In genomic region chr14:100438271-100438670, GRCh38 we compare ENCODE assay signal across 30 cellular contexts.
DNase-seq lines count a peak whose midpoint lies in the region; ATAC-seq and TF ChIP-seq lines count a peak whose summit lies in the region.
"Had no signal": no experiment of that assay in that cellular context is flagged by ENCODE, and none has a peak within 500 bp of the region (broad histone marks: within the 10 kb centered on the region; RNA-seq: fewer than 3 reads in every experiment).

No MANE protein-coding gene starts in this region.

- BruUV-seq in Panc1 (replicated peaks; lab: Mats Ljungman, UMichigan) (no TSS peak), MCF 10A (replicated peaks; lab: Mats Ljungman, UMichigan) (no TSS peak)

- in situ Hi-C loops in Panc1 (cut with HindIII; ENCODE audit: low pct_unique_long_range_greater_than_20kb, low sequenced_read_pairs) = no loop called here

- no peak overlapping the region for H3K4me3 ChIP-seq in Panc1 (ENCODE audit: low read depth in 2 of 2, low read length in 2 of 2)
- H3K4me3 ChIP-seq: left lung, right atrium auricular region, testis had no signal

- peak overlapping the region; percentile 94 for H3K27ac ChIP-seq in Panc1 (ENCODE audit: low read length)
- H3K27ac ChIP-seq in substantia nigra (ENCODE audit: low read depth, low read length, poor library complexity, severe bottlenecking) = no peak overlapping the region
- H3K27ac ChIP-seq: left lung, parathyroid adenoma, right atrium auricular region, testis had no signal

- peak overlapping the region; percentile 87 for H3K27ac Mint-ChIP-seq in MCF 10A (ENCODE audit: low read depth, unreplicated experiment)
- H3K27ac Mint-ChIP-seq: activated CD8-positive, alpha-beta T cell treated with anti-CD3 and anti-CD28 coated beads, Interleukin-2, amount 10 ng/mL, durations not matched to agents 7 days and 5 days; activated naive CD8-positive, alpha-beta T cell; effector memory CD8-positive, alpha-beta T cell; IgD-negative memory B cell had no signal

- H3K36me3 ChIP-seq in Panc1 (ENCODE audit: control insufficient read depth, insufficient read depth, low read length) = no peaks in the 10 kb centered on the region
- H3K36me3 ChIP-seq: left lung, right atrium auricular region had no signal

- POLR2A ChIA-PET in Panc1 (lab: Charles Lee) (interaction anchor here (0.6 kb wide), 1 partner anchor 1811 kb away, joined by 6 read pairs; no protein-coding TSS in a partner anchor), MCF 10A (lab: Yijun Ruan, JAX) (interaction anchor here (0.8 to 3.6 kb wide), 9 partner anchors 8 to 169 kb away, joined by 3 to 33 read pairs (median 5); no protein-coding TSS in a partner anchor)

- no peaks in the 10 kb centered on the region for H3K27me3 Mint-ChIP-seq in MCF 10A (ENCODE audit: insufficient read depth, unreplicated experiment)
- H3K27me3 Mint-ChIP-seq: activated naive CD8-positive, alpha-beta T cell; CD4-positive, CD25-positive, alpha-beta regulatory T cell; effector memory CD8-positive, alpha-beta T cell; IgD-negative memory B cell had no signal

- TF ChIP-seq CTCF in Panc1 (IDR thresholded peaks at IDR 0.05) = no peak
- no peak for TF ChIP-seq CTCF in MCF 10A (IDR thresholded peaks at IDR 0.05; ENCODE audit: unreplicated experiment)

- ATAC-seq in Panc1 = no peak
- ATAC-seq in GM18517 (IDR thresholded peaks at IDR 0.05; ENCODE audit: unreplicated experiment) = no peak
- ATAC-seq: activated CD8-positive, alpha-beta T cell treated with anti-CD3 and anti-CD28 coated beads, Interleukin-2, amount 10 ng/mL, durations not matched to agents 7 days and 5 days; effector memory CD8-positive, alpha-beta T cell; left lung; Right ventricle myocardium inferior had no signal

- H3K4me3 Mint-ChIP-seq in MCF 10A (ENCODE audit: unreplicated experiment) = no peak overlapping the region
- H3K4me3 Mint-ChIP-seq: activated CD8-positive, alpha-beta T cell treated with anti-CD3 and anti-CD28 coated beads, Interleukin-2, amount 10 ng/mL, durations not matched to agents 7 days and 5 days; activated naive CD8-positive, alpha-beta T cell; CD4-positive, CD25-positive, alpha-beta regulatory T cell; effector memory CD8-positive, alpha-beta T cell; IgD-negative memory B cell; neural crest cell had no signal

- H3K4me1 Mint-ChIP-seq in MCF 10A (ENCODE audit: insufficient read depth, unreplicated experiment) = peaks cover 18% of the 10 kb centered on the region

- peaks cover 6% of the 10 kb centered on the region for H3K36me3 Mint-ChIP-seq in MCF 10A (ENCODE audit: insufficient read depth, unreplicated experiment)
- H3K36me3 Mint-ChIP-seq: activated naive CD8-positive, alpha-beta T cell; CD4-positive, CD25-positive, alpha-beta regulatory T cell had no signal

- H3K9me3 ChIP-seq in Panc1 (ENCODE audit: control insufficient read depth, insufficient read depth, low read depth, low read length) = no peaks in the 10 kb centered on the region
- H3K9me3 ChIP-seq: left lung, right atrium auricular region, testis had no signal

- H3K9me3 Mint-ChIP-seq in MCF 10A (ENCODE audit: unreplicated experiment) = no peaks in the 10 kb centered on the region
- H3K9me3 Mint-ChIP-seq: CD4-positive, CD25-positive, alpha-beta regulatory T cell; effector memory CD8-positive, alpha-beta T cell; IgD-negative memory B cell; neural crest cell had no signal

- peak; percentile 38 for DNase-seq in DMS 273 (lab: John Stamatoyannopoulos, UW; ENCODE audit: unreplicated experiment)
- no peak for DNase-seq in DMS 273 treated with DMSO at 0.1 percent for 48 hours (lab: John Stamatoyannopoulos, UW)
- no peak for DNase-seq in Panc1 (ENCODE audit: low read depth, low spot score)
- no peak for DNase-seq in MCF 10A (ENCODE audit: unreplicated experiment)
- peak; percentile 38 for DNase-seq in renal cortical epithelial cell (ENCODE audit: low read depth)
- no peak for DNase-seq in cardiac septum (ENCODE audit: low spot score)
- DNase-seq in substantia nigra (lab: John Stamatoyannopoulos, UW) = no peak
- DNase-seq: 8988T; activated CD4-positive, alpha-beta T cell treated with anti-CD3 and anti-CD28 coated beads for 4 hours; activated CD8-positive, alpha-beta T cell treated with anti-CD3 and anti-CD28 coated beads, Interleukin-2, amount 10 ng/mL, durations not matched to agents 7 days and 5 days; CD4-positive, CD25-positive, alpha-beta regulatory T cell; cortex of kidney; effector memory CD8-positive, alpha-beta T cell; left lung; mesendoderm; NCI-H1048; NCI-H187 treated with DMSO at 0.1 percent for 48 hours; NCI-H2171; NCI-H510A treated with DMSO at 0.1 percent for 48 hours; OCI-M1; small intestine; stimulated activated naive CD8-positive, alpha-beta T cell treated with anti-CD3 and anti-CD28 coated beads, Interleukin-15, Interleukin-2, amounts not matched to agents 100 U/mL and 50 U/mL, for 24 hours; testis had no signal

- CTCF ChIA-PET in Panc1 (lab: Charles Lee) = interaction anchor here (0.7 to 2.0 kb wide), 6 partner anchors 21 to 1341 kb away, joined by 3 to 7 read pairs (median 4); no protein-coding TSS in a partner anchor
- CTCF ChIA-PET in MCF 10A (lab: Yijun Ruan, JAX) = interaction anchor here (0.8 to 8.9 kb wide), 9 partner anchors 20 to 1189 kb away, joined by 3 to 81 read pairs (median 6); no protein-coding TSS in a partner anchor

- intact Hi-C loops in Panc1 (cut with micrococcal nuclease; ENCODE audit: unreplicated experiment) = no loop called here
- intact Hi-C loops in MCF 10A (cut with micrococcal nuclease) = no loop called here
- intact Hi-C loops in cardiac septum (cut with DNase I) = no loop called here

- no peaks in the 10 kb centered on the region for H3K27me3 ChIP-seq in Panc1 (ENCODE audit: control insufficient read depth, insufficient read depth, low read length)
- H3K27me3 ChIP-seq: left lung, right atrium auricular region, testis had no signal

- H3K4me1 ChIP-seq in Panc1 (ENCODE audit: control insufficient read depth, insufficient read depth, low read length) = peaks cover 79% of the 10 kb centered on the region

Comparison
In these comparisons a context has a peak if more than half of its experiments do, and no peak if none do; other contexts are left out.
1. DNase-seq: peak in DMS 273 (single experiment) and renal cortical epithelial cell (single experiment); none in DMS 273 treated with DMSO at 0.1 percent for 48 hours (single experiment), Panc1 (single experiment), MCF 10A (single experiment), cardiac septum (single experiment) and substantia nigra (0 of 49).